2 cellular contexts compared by ENCODE assay signal in the genomic region with DNA sequence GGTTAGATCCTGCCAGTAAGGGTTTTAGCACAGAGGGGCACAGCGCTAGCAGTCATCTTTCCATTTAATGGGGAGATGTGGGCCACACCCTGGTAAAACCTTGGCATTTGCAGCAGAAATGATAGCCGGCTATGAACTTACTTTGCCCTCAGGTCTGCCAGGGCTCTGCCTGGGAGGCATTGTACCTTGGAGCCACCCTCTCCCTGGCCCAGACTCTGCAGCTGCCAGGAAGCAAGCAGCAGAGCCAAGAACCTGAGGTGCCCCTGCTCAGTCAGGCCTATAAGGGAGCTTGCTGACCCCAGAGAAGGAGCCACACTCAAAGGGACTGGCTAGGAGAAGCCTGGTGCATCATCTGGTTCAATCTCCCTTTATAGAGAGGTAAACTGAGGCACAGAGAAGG.
A peak's percentile ranks its signal among the peaks of the same experiment; 100 is the strongest.
TF ChIP-seq lines count a peak whose summit lies in the region.

No MANE protein-coding gene starts in this region.

TF ChIP-seq in liver, 16 proteins besides CTCF, POLR2A, EP300 and RAD21:
- TF ChIP-seq HNF4A (conservative IDR thresholded peaks at IDR 0.05) (peak; percentile 32), FOXA2 (IDR thresholded peaks at IDR 0.05) (no peak)

TF ChIP-seq in HepG2, 621 proteins besides CTCF, POLR2A, EP300 and RAD21:
- TF ChIP-seq SMAD1 (CRISPR knock-in tag; IDR thresholded peaks at IDR 0.05; ENCODE audit: borderline replicate concordance, low read depth) (no peak), ZFP82 (CRISPR knock-in tag; IDR thresholded peaks at IDR 0.05; ENCODE audit: borderline replicate concordance) (no peak), ZNF274 (CRISPR knock-in tag; IDR thresholded peaks at IDR 0.05) (no peak), KLF6 (CRISPR knock-in tag; IDR thresholded peaks at IDR 0.05) (no peak), ZNF33B (CRISPR knock-in tag; IDR thresholded peaks at IDR 0.05) (no peak), MBD4 (IDR thresholded peaks at IDR 0.05; ENCODE audit: borderline replicate concordance, low read length) (no peak)
- TF ChIP-seq, protein P1, sequence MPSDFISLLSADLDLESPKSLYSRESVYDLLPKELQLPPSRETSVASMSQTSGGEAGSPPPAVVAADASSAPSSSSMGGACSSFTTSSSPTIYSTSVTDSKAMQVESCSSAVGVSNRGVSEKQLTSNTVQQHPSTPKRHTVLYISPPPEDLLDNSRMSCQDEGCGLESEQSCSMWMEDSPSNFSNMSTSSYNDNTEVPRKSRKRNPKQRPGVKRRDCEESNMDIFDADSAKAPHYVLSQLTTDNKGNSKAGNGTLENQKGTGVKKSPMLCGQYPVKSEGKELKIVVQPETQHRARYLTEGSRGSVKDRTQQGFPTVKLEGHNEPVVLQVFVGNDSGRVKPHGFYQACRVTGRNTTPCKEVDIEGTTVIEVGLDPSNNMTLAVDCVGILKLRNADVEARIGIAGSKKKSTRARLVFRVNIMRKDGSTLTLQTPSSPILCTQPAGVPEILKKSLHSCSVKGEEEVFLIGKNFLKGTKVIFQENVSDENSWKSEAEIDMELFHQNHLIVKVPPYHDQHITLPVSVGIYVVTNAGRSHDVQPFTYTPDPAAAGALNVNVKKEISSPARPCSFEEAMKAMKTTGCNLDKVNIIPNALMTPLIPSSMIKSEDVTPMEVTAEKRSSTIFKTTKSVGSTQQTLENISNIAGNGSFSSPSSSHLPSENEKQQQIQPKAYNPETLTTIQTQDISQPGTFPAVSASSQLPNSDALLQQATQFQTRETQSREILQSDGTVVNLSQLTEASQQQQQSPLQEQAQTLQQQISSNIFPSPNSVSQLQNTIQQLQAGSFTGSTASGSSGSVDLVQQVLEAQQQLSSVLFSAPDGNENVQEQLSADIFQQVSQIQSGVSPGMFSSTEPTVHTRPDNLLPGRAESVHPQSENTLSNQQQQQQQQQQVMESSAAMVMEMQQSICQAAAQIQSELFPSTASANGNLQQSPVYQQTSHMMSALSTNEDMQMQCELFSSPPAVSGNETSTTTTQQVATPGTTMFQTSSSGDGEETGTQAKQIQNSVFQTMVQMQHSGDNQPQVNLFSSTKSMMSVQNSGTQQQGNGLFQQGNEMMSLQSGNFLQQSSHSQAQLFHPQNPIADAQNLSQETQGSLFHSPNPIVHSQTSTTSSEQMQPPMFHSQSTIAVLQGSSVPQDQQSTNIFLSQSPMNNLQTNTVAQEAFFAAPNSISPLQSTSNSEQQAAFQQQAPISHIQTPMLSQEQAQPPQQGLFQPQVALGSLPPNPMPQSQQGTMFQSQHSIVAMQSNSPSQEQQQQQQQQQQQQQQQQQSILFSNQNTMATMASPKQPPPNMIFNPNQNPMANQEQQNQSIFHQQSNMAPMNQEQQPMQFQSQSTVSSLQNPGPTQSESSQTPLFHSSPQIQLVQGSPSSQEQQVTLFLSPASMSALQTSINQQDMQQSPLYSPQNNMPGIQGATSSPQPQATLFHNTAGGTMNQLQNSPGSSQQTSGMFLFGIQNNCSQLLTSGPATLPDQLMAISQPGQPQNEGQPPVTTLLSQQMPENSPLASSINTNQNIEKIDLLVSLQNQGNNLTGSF (CRISPR knock-in tag; IDR thresholded peaks at IDR 0.05): no peak
- TF ChIP-seq, protein P2, sequence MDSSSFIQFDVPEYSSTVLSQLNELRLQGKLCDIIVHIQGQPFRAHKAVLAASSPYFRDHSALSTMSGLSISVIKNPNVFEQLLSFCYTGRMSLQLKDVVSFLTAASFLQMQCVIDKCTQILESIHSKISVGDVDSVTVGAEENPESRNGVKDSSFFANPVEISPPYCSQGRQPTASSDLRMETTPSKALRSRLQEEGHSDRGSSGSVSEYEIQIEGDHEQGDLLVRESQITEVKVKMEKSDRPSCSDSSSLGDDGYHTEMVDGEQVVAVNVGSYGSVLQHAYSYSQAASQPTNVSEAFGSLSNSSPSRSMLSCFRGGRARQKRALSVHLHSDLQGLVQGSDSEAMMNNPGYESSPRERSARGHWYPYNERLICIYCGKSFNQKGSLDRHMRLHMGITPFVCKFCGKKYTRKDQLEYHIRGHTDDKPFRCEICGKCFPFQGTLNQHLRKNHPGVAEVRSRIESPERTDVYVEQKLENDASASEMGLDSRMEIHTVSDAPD (CRISPR knock-in tag; IDR thresholded peaks at IDR 0.05): no peak
- TF ChIP-seq, protein P3, sequence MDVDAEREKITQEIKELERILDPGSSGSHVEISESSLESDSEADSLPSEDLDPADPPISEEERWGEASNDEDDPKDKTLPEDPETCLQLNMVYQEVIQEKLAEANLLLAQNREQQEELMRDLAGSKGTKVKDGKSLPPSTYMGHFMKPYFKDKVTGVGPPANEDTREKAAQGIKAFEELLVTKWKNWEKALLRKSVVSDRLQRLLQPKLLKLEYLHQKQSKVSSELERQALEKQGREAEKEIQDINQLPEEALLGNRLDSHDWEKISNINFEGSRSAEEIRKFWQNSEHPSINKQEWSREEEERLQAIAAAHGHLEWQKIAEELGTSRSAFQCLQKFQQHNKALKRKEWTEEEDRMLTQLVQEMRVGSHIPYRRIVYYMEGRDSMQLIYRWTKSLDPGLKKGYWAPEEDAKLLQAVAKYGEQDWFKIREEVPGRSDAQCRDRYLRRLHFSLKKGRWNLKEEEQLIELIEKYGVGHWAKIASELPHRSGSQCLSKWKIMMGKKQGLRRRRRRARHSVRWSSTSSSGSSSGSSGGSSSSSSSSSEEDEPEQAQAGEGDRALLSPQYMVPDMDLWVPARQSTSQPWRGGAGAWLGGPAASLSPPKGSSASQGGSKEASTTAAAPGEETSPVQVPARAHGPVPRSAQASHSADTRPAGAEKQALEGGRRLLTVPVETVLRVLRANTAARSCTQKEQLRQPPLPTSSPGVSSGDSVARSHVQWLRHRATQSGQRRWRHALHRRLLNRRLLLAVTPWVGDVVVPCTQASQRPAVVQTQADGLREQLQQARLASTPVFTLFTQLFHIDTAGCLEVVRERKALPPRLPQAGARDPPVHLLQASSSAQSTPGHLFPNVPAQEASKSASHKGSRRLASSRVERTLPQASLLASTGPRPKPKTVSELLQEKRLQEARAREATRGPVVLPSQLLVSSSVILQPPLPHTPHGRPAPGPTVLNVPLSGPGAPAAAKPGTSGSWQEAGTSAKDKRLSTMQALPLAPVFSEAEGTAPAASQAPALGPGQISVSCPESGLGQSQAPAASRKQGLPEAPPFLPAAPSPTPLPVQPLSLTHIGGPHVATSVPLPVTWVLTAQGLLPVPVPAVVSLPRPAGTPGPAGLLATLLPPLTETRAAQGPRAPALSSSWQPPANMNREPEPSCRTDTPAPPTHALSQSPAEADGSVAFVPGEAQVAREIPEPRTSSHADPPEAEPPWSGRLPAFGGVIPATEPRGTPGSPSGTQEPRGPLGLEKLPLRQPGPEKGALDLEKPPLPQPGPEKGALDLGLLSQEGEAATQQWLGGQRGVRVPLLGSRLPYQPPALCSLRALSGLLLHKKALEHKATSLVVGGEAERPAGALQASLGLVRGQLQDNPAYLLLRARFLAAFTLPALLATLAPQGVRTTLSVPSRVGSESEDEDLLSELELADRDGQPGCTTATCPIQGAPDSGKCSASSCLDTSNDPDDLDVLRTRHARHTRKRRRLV (CRISPR knock-in tag; IDR thresholded peaks at IDR 0.05): no peak
- TF ChIP-seq, protein P4, sequence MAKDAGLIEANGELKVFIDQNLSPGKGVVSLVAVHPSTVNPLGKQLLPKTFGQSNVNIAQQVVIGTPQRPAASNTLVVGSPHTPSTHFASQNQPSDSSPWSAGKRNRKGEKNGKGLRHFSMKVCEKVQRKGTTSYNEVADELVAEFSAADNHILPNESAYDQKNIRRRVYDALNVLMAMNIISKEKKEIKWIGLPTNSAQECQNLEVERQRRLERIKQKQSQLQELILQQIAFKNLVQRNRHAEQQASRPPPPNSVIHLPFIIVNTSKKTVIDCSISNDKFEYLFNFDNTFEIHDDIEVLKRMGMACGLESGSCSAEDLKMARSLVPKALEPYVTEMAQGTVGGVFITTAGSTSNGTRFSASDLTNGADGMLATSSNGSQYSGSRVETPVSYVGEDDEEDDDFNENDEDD (CRISPR knock-in tag; IDR thresholded peaks at IDR 0.05; ENCODE audit: borderline replicate concordance): no peak
- TF ChIP-seq, protein P5, sequence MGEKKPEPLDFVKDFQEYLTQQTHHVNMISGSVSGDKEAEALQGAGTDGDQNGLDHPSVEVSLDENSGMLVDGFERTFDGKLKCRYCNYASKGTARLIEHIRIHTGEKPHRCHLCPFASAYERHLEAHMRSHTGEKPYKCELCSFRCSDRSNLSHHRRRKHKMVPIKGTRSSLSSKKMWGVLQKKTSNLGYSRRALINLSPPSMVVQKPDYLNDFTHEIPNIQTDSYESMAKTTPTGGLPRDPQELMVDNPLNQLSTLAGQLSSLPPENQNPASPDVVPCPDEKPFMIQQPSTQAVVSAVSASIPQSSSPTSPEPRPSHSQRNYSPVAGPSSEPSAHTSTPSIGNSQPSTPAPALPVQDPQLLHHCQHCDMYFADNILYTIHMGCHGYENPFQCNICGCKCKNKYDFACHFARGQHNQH (CRISPR knock-in tag; IDR thresholded peaks at IDR 0.05): no peak
- TF ChIP-seq, protein P6, sequence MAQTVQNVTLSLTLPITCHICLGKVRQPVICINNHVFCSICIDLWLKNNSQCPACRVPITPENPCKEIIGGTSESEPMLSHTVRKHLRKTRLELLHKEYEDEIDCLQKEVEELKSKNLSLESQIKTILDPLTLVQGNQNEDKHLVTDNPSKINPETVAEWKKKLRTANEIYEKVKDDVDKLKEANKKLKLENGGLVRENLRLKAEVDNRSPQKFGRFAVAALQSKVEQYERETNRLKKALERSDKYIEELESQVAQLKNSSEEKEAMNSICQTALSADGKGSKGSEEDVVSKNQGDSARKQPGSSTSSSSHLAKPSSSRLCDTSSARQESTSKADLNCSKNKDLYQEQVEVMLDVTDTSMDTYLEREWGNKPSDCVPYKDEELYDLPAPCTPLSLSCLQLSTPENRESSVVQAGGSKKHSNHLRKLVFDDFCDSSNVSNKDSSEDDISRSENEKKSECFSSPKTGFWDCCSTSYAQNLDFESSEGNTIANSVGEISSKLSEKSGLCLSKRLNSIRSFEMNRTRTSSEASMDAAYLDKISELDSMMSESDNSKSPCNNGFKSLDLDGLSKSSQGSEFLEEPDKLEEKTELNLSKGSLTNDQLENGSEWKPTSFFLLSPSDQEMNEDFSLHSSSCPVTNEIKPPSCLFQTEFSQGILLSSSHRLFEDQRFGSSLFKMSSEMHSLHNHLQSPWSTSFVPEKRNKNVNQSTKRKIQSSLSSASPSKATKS (CRISPR knock-in tag; IDR thresholded peaks at IDR 0.05): no peak
- TF ChIP-seq, protein P7, sequence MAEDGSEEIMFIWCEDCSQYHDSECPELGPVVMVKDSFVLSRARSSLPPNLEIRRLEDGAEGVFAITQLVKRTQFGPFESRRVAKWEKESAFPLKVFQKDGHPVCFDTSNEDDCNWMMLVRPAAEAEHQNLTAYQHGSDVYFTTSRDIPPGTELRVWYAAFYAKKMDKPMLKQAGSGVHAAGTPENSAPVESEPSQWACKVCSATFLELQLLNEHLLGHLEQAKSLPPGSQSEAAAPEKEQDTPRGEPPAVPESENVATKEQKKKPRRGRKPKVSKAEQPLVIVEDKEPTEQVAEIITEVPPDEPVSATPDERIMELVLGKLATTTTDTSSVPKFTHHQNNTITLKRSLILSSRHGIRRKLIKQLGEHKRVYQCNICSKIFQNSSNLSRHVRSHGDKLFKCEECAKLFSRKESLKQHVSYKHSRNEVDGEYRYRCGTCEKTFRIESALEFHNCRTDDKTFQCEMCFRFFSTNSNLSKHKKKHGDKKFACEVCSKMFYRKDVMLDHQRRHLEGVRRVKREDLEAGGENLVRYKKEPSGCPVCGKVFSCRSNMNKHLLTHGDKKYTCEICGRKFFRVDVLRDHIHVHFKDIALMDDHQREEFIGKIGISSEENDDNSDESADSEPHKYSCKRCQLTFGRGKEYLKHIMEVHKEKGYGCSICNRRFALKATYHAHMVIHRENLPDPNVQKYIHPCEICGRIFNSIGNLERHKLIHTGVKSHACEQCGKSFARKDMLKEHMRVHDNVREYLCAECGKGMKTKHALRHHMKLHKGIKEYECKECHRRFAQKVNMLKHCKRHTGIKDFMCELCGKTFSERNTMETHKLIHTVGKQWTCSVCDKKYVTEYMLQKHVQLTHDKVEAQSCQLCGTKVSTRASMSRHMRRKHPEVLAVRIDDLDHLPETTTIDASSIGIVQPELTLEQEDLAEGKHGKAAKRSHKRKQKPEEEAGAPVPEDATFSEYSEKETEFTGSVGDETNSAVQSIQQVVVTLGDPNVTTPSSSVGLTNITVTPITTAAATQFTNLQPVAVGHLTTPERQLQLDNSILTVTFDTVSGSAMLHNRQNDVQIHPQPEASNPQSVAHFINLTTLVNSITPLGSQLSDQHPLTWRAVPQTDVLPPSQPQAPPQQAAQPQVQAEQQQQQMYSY (CRISPR knock-in tag; IDR thresholded peaks at IDR 0.05): no peak
